Comparison of ENCODE assay signal across 9 cellular contexts in the genomic region with DNA sequence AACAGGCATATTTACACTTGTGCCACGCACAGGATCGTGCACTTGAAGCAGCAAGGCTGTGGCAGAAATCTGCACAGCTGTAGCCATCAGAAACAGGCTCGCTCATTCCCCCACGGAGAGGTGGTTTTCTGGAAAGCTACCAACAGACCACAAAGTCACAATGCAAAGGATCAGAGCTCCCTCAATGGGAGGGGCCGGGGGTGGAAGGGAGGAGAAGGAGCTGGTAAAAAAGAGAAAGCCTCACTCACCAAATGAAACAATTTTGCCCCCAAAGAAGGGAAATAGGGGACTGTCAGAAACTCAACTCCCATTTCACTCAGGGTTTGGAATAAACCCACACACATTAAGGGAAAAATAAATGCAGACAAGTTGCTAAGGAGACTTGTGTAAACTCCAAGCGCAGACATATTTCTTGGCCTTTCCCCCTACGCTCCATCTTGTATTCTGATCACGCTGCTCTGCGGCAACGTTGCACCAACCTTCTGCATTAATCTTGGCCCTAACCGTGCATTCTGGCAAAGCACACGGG. TPM values are rescaled to one million over a fixed set of nuclear protein-coding genes. Genes with fewer than 3 reads are reported as not detected.
DNase-seq lines count a peak whose midpoint lies in the region; ATAC-seq and TF ChIP-seq lines count a peak whose summit lies in the region.
"Had no signal": no experiment of that assay in that cellular context is flagged by ENCODE, and none has a peak within 500 bp of the region (broad histone marks: within the 10 kb centered on the region; RNA-seq: fewer than 3 reads in every experiment).

No MANE protein-coding gene starts in this region.

- TF ChIP-seq CTCF in RWPE2 (IDR thresholded peaks at IDR 0.05; ENCODE audit: poor library complexity, severe bottlenecking) = no peak
- TF ChIP-seq CTCF in foreskin fibroblast (IDR thresholded peaks at IDR 0.05; ENCODE audit: low read depth, low read length) = no peak

- intact Hi-C loops in posterior cingulate gyrus (cut with DNase I) = loop anchor here (5.0 kb wide), 1 partner anchor 52 kb away; no protein-coding TSS in a partner anchor
- intact Hi-C loops in activated CD4-positive, alpha-beta memory T cell treated with anti-CD3 and anti-CD28 coated beads for 36 hours (cut with micrococcal nuclease) = no loop called here

- peaks cover 4% of the 10 kb centered on the region for H3K27me3 Mint-ChIP-seq in activated CD4-positive, alpha-beta memory T cell treated with anti-CD3 and anti-CD28 coated beads for 36 hours

- no peak overlapping the region for H3K27ac ChIP-seq in BLaER1 treated with 17β-estradiol and CSF1 and Interleukin-3, amounts not matched to agents 10 nM and 100 nM
- peak overlapping the region; percentile 99 for H3K27ac ChIP-seq in RWPE2 (ENCODE audit: poor library complexity, severe bottlenecking)

- H3K4me1 Mint-ChIP-seq in activated CD4-positive, alpha-beta memory T cell treated with anti-CD3 and anti-CD28 coated beads for 36 hours (ENCODE audit: low read depth) = peaks cover 9% of the 10 kb centered on the region

- no peaks in the 10 kb centered on the region for H3K36me3 Mint-ChIP-seq in activated CD4-positive, alpha-beta memory T cell treated with anti-CD3 and anti-CD28 coated beads for 36 hours
- H3K36me3 Mint-ChIP-seq: activated naive CD8-positive, alpha-beta T cell had no signal

- H3K4me3 Mint-ChIP-seq in activated CD4-positive, alpha-beta memory T cell treated with anti-CD3 and anti-CD28 coated beads for 36 hours = no peak overlapping the region
- H3K4me3 Mint-ChIP-seq: activated naive CD8-positive, alpha-beta T cell had no signal

- H3K9ac ChIP-seq in BLaER1 treated with 17β-estradiol and CSF1 and Interleukin-3, amounts not matched to agents 10 nM and 100 nM = no peak overlapping the region

- peaks cover 0 to 13% (median 9%) of the 10 kb centered on the region in 10 experiments; a peak in 14 of 20 replicates for H3K4me1 ChIP-seq in BLaER1 treated with 17β-estradiol and CSF1 and Interleukin-3, amounts not matched to agents 10 nM and 100 nM
- peaks cover 70% of the 10 kb centered on the region for H3K4me1 ChIP-seq in RWPE2 (ENCODE audit: insufficient read depth, poor library complexity, severe bottlenecking)

- H3K36me3 ChIP-seq in BLaER1 treated with 17β-estradiol and CSF1 and Interleukin-3, amounts not matched to agents 10 nM and 100 nM = no peaks in the 10 kb centered on the region
- peaks cover 84% of the 10 kb centered on the region for H3K36me3 ChIP-seq in RWPE2 (ENCODE audit: low read depth)

- H3K9me3 ChIP-seq in BLaER1 treated with 17β-estradiol and CSF1 and Interleukin-3, amounts not matched to agents 10 nM and 100 nM (replicated peaks in 1 of 11) = no peaks in the 10 kb centered on the region
- no peaks in the 10 kb centered on the region for H3K9me3 ChIP-seq in RWPE2 (ENCODE audit: severe bottlenecking)

- no peaks in the 10 kb centered on the region for H3K9me3 Mint-ChIP-seq in activated CD4-positive, alpha-beta memory T cell treated with anti-CD3 and anti-CD28 coated beads for 36 hours

- peak; percentile 13; the same call in 1 of the 3 replicates for ATAC-seq in RWPE2 (ENCODE audit: low read depth)
- ATAC-seq in HG03280 (IDR thresholded peaks at IDR 0.05; ENCODE audit: unreplicated experiment) = no peak
- ATAC-seq in GM19467 (IDR thresholded peaks at IDR 0.05; ENCODE audit: unreplicated experiment) = no peak

- no peaks in the 10 kb centered on the region for H4K20me1 ChIP-seq in BLaER1 treated with 17β-estradiol and CSF1 and Interleukin-3, amounts not matched to agents 10 nM and 100 nM

- H3K4me2 ChIP-seq in BLaER1 treated with 17β-estradiol and CSF1 and Interleukin-3, amounts not matched to agents 10 nM and 100 nM = peak overlapping the region in 10 of 11 experiments; percentile 4 to 58 (median 46); a peak in 16 of 22 replicates

- no peak overlapping the region for H3K27ac Mint-ChIP-seq in activated CD4-positive, alpha-beta memory T cell treated with anti-CD3 and anti-CD28 coated beads for 36 hours
- H3K27ac Mint-ChIP-seq: activated naive CD8-positive, alpha-beta T cell had no signal

- H3K27me3 ChIP-seq in BLaER1 treated with 17β-estradiol and CSF1 and Interleukin-3, amounts not matched to agents 10 nM and 100 nM = no peaks in the 10 kb centered on the region
- no peaks in the 10 kb centered on the region for H3K27me3 ChIP-seq in RWPE2 (ENCODE audit: insufficient read depth, poor library complexity, severe bottlenecking)

- DNase-seq in RWPE2 (ENCODE audit: low spot score) (no peak), foreskin fibroblast (peak; percentile 48 to 77), posterior cingulate gyrus (peak in 7 of 10 donors; percentile 38 to 85 (median 54))
- no peak for DNase-seq in activated CD4-positive, alpha-beta memory T cell treated with anti-CD3 and anti-CD28 coated beads for 36 hours
- no peak for DNase-seq in activated CD4-positive, alpha-beta T cell treated with anti-CD3 and anti-CD28 coated beads for 1 hour

- CTCF ChIA-PET in activated CD4-positive, alpha-beta memory T cell treated with anti-CD3 and anti-CD28 coated beads for 36 hours (lab: Charles Lee) = no interaction called here

- POLR2A ChIA-PET in activated CD4-positive, alpha-beta memory T cell treated with anti-CD3 and anti-CD28 coated beads for 36 hours (lab: Charles Lee) = no interaction called here

- no peak overlapping the region for H3K4me3 ChIP-seq in BLaER1 treated with 17β-estradiol and CSF1 and Interleukin-3, amounts not matched to agents 10 nM and 100 nM
- H3K4me3 ChIP-seq in RWPE2 (ENCODE audit: severe bottlenecking) (no peak overlapping the region), foreskin fibroblast (ENCODE audit: low read depth in 1 of 2, low read length in 2 of 2) (peak overlapping the region; percentile 23 to 34)

RNA-seq across cellular contexts. Expression of a gene that starts 43.2 kb away (rescaled TPM):
- not detected for total RNA-seq in activated CD4-positive, alpha-beta memory T cell treated with anti-CD3 and anti-CD28 coated beads for 36 hours

Comparison
In these comparisons a context has a peak if more than half of its experiments do, and no peak if none do; other contexts are left out.
1. H3K4me3 ChIP-seq: peak in foreskin fibroblast (2 of 2); none in BLaER1 treated with 17β-estradiol and CSF1 and Interleukin-3, amounts not matched to agents 10 nM and 100 nM (0 of 10) and RWPE2 (single experiment).
2. DNase-seq: peak in foreskin fibroblast (2 of 2) and posterior cingulate gyrus (7 of 10); none in RWPE2 (single experiment), activated CD4-positive, alpha-beta memory T cell treated with anti-CD3 and anti-CD28 coated beads for 36 hours (single experiment) and activated CD4-positive, alpha-beta T cell treated with anti-CD3 and anti-CD28 coated beads for 1 hour (single experiment).